1 cellular context compared by ENCODE assay signal in the genomic region with DNA sequence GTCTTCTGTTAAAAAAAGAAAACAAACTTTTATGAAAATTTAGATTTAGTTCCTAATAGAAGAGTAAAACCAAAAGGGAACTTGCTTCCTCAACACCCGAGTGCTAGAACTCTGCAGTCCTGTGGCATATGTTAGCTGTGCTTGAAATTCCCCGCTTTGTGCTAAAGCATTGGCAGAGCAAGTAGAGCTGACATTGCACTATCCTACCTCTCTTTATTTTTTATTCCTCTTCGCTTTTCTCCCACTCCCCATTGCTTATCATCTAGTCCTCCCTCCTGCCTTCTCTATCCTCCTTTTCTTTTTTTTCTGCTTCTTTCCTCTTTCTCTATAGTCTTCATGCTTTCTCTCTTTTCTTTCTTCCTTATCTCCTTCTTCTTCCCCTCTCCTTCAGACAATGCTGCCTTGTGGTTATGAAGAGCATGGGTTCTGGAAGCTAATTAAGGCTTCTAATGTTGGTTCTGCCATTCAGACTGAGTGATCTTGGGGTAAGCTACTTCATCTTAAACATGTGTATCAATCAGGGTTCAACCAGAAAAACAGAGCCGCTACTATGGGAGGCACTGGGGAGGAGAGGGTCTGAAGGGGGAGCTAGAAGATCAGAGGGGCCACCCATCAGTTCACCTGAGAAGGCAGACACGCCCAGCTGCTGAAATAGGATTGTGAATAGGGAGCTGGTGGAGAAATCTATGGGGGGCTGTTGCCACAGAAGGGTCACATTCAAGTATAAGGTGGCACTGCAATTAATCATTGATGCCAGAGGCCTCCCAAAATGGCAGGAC.
A peak's percentile ranks its signal among the peaks of the same experiment; 100 is the strongest.
TF ChIP-seq lines count a peak whose summit lies in the region.

No MANE protein-coding gene starts in this region.

TF ChIP-seq in K562, 482 proteins besides CTCF, POLR2A, EP300 and RAD21 (continued from another document):
- peak; percentile 59 for TF ChIP-seq ZNF316 (IDR thresholded peaks at IDR 0.05)
- TF ChIP-seq KDM5B (IDR thresholded peaks at IDR 0.05; ENCODE audit: insufficient replicate concordance, low read depth, low read length) = no peak
- no peak for TF ChIP-seq DIDO1 (tag; IDR thresholded peaks at IDR 0.05; ENCODE audit: low read depth)
- TF ChIP-seq NR1H2 (CRISPR knock-in tag; IDR thresholded peaks at IDR 0.05) = no peak
- TF ChIP-seq C11orf30 (IDR thresholded peaks at IDR 0.05; ENCODE audit: low read depth) = peak; percentile 33; the same call in 1 of the 2 replicates
- no peak for TF ChIP-seq NFYB (IDR thresholded peaks at IDR 0.05; ENCODE audit: extremely low read depth, insufficient read length)
- no peak for TF ChIP-seq ESRRA (IDR thresholded peaks at IDR 0.05; ENCODE audit: borderline replicate concordance, low read depth)
- no peak for TF ChIP-seq MYC (IDR thresholded peaks at IDR 0.05; ENCODE audit: low read depth, low read length)
- no peak for TF ChIP-seq MYC (CRISPR knock-in tag; IDR thresholded peaks at IDR 0.05; ENCODE audit: borderline replicate concordance, low read depth)
- TF ChIP-seq, protein P1, sequence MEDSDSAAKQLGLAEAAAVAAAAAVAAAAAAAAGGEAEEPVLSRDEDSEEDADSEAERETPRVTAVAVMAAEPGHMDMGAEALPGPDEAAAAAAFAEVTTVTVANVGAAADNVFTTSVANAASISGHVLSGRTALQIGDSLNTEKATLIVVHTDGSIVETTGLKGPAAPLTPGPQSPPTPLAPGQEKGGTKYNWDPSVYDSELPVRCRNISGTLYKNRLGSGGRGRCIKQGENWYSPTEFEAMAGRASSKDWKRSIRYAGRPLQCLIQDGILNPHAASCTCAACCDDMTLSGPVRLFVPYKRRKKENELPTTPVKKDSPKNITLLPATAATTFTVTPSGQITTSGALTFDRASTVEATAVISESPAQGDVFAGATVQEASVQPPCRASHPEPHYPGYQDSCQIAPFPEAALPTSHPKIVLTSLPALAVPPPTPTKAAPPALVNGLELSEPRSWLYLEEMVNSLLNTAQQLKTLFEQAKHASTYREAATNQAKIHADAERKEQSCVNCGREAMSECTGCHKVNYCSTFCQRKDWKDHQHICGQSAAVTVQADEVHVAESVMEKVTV (CRISPR knock-in tag; IDR thresholded peaks at IDR 0.05) = no peak
- TF ChIP-seq, protein P2, sequence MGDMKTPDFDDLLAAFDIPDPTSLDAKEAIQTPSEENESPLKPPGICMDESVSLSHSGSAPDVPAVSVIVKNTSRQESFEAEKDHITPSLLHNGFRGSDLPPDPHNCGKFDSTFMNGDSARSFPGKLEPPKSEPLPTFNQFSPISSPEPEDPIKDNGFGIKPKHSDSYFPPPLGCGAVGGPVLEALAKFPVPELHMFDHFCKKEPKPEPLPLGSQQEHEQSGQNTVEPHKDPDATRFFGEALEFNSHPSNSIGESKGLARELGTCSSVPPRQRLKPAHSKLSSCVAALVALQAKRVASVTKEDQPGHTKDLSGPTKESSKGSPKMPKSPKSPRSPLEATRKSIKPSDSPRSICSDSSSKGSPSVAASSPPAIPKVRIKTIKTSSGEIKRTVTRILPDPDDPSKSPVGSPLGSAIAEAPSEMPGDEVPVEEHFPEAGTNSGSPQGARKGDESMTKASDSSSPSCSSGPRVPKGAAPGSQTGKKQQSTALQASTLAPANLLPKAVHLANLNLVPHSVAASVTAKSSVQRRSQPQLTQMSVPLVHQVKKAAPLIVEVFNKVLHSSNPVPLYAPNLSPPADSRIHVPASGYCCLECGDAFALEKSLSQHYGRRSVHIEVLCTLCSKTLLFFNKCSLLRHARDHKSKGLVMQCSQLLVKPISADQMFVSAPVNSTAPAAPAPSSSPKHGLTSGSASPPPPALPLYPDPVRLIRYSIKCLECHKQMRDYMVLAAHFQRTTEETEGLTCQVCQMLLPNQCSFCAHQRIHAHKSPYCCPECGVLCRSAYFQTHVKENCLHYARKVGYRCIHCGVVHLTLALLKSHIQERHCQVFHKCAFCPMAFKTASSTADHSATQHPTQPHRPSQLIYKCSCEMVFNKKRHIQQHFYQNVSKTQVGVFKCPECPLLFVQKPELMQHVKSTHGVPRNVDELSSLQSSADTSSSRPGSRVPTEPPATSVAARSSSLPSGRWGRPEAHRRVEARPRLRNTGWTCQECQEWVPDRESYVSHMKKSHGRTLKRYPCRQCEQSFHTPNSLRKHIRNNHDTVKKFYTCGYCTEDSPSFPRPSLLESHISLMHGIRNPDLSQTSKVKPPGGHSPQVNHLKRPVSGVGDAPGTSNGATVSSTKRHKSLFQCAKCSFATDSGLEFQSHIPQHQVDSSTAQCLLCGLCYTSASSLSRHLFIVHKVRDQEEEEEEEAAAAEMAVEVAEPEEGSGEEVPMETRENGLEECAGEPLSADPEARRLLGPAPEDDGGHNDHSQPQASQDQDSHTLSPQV (IDR thresholded peaks at IDR 0.05) = no peak
- no peak for TF ChIP-seq ELF1 (tag; IDR thresholded peaks at IDR 0.05)
- TF ChIP-seq SUPT5H (IDR thresholded peaks at IDR 0.05) = no peak
- TF ChIP-seq ZNF217 (CRISPR knock-in tag; IDR thresholded peaks at IDR 0.05) = no peak
- 0 out of 2 replicates have a peak, but pooled peaks have one; percentile 22 for TF ChIP-seq OTX1 (CRISPR knock-in tag; IDR thresholded peaks at IDR 0.05)
- no peak for TF ChIP-seq SRSF7 (optimal IDR thresholded peaks at IDR 0.05; ENCODE audit: low read depth, low read length)
- no peak for TF ChIP-seq BHLHE40 (IDR thresholded peaks at IDR 0.05; ENCODE audit: low read length)
- TF ChIP-seq, protein P3, sequence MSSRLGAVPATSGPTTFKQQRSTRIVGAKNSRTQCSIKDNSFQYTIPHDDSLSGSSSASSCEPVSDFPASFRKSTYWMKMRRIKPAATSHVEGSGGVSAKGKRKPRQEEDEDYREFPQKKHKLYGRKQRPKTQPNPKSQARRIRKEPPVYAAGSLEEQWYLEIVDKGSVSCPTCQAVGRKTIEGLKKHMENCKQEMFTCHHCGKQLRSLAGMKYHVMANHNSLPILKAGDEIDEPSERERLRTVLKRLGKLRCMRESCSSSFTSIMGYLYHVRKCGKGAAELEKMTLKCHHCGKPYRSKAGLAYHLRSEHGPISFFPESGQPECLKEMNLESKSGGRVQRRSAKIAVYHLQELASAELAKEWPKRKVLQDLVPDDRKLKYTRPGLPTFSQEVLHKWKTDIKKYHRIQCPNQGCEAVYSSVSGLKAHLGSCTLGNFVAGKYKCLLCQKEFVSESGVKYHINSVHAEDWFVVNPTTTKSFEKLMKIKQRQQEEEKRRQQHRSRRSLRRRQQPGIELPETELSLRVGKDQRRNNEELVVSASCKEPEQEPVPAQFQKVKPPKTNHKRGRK (tag; IDR thresholded peaks at IDR 0.05) = 0 out of 2 replicates have a peak, but pooled peaks have one; percentile 31
- TF ChIP-seq, protein P4, sequence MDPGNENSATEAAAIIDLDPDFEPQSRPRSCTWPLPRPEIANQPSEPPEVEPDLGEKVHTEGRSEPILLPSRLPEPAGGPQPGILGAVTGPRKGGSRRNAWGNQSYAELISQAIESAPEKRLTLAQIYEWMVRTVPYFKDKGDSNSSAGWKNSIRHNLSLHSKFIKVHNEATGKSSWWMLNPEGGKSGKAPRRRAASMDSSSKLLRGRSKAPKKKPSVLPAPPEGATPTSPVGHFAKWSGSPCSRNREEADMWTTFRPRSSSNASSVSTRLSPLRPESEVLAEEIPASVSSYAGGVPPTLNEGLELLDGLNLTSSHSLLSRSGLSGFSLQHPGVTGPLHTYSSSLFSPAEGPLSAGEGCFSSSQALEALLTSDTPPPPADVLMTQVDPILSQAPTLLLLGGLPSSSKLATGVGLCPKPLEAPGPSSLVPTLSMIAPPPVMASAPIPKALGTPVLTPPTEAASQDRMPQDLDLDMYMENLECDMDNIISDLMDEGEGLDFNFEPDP (CRISPR knock-in tag; IDR thresholded peaks at IDR 0.05) = no peak
